22 cellular contexts compared by ENCODE assay signal in genomic region chr17:82588266-82589175, GRCh38. TPM values are rescaled to one million over a fixed set of nuclear protein-coding genes. Genes with fewer than 3 reads are reported as not detected.
DNase-seq lines count a peak whose midpoint lies in the region; ATAC-seq and TF ChIP-seq lines count a peak whose summit lies in the region.
"Had no signal": no experiment of that assay in that cellular context is flagged by ENCODE, and none has a peak within 500 bp of the region (broad histone marks: within the 10 kb centered on the region; RNA-seq: fewer than 3 reads in every experiment).

No MANE protein-coding gene starts in this region.

- no peaks in the 10 kb centered on the region for H3K9me3 Mint-ChIP-seq in CD4-positive, alpha-beta T cell
- no peaks in the 10 kb centered on the region for H3K9me3 Mint-ChIP-seq in dendritic cell treated with granulocyte-macrophage colony-stimulating factor and Interleukin-4, amounts not matched to agents 40 ng/mL and 50 ng/mL, for 4 days
- H3K9me3 Mint-ChIP-seq: activated naive CD4-positive, alpha-beta T cell treated with anti-CD3 and anti-CD28 coated beads, Interleukin-2, amount 50 U/mL, for 24 hours; stimulated activated naive CD8-positive, alpha-beta T cell treated with anti-CD3 and anti-CD28 coated beads, Interleukin-15, amount 100 ng/mL, for 72 hours had no signal

- H3K4me3 ChIP-seq in rectal smooth muscle tissue (ENCODE audit: low read length) (no peak overlapping the region), WERI-Rb-1 (ENCODE audit: low read depth, low read length) (no peak overlapping the region)
- H3K4me3 ChIP-seq: upper lobe of right lung had no signal

- peak overlapping the region; percentile 61 for H3K27ac Mint-ChIP-seq in CD4-positive, alpha-beta T cell
- H3K27ac Mint-ChIP-seq in dendritic cell treated with granulocyte-macrophage colony-stimulating factor and Interleukin-4, amounts not matched to agents 40 ng/mL and 50 ng/mL, for 4 days = peak overlapping the region; percentile 52

- no peaks in the 10 kb centered on the region for H3K9me3 ChIP-seq in CD4-positive, alpha-beta T cell (ENCODE audit: control insufficient read depth, low read length)
- no peaks in the 10 kb centered on the region for H3K9me3 ChIP-seq in WERI-Rb-1 (ENCODE audit: severe bottlenecking)
- H3K9me3 ChIP-seq: upper lobe of right lung had no signal

- POLR2A ChIA-PET in CD4-positive, alpha-beta T cell (lab: Charles Lee) = no interaction called here
- POLR2A ChIA-PET in RWPE1 (lab: Yijun Ruan, JAX; ENCODE audit: low non-redundant PET) = interaction anchor here (0.6 kb wide), 1 partner anchor 152 kb away, joined by 6 read pairs; no protein-coding TSS in a partner anchor

- TF ChIP-seq CTCF in CD4-positive, alpha-beta T cell (IDR thresholded peaks at IDR 0.05) = no peak
- TF ChIP-seq CTCF in RWPE1 (conservative IDR thresholded peaks at IDR 0.05; ENCODE audit: low read depth) = no peak
- no peak for TF ChIP-seq CTCF in WERI-Rb-1 (IDR thresholded peaks at IDR 0.05; ENCODE audit: low read depth, low read length)

- H3K9ac ChIP-seq in rectal smooth muscle tissue (ENCODE audit: low read length) = no peak overlapping the region

- no peak for TF ChIP-seq POLR2A in GM18505 (IDR thresholded peaks at IDR 0.05; ENCODE audit: borderline replicate concordance, extremely low read depth, insufficient read depth, insufficient read length)

- no peak for ATAC-seq in CD4-positive, alpha-beta T cell (ENCODE audit: poor library complexity)
- ATAC-seq in GM21786 (IDR thresholded peaks at IDR 0.05; ENCODE audit: unreplicated experiment) (no peak), GM18505 (IDR thresholded peaks at IDR 0.05; ENCODE audit: unreplicated experiment) (no peak)
- ATAC-seq: stimulated activated naive CD8-positive, alpha-beta T cell treated with anti-CD3 and anti-CD28 coated beads, Interleukin-15, amount 100 ng/mL, for 72 hours; upper lobe of right lung had no signal

- H3K27me3 Mint-ChIP-seq in CD4-positive, alpha-beta T cell = no peaks in the 10 kb centered on the region
- no peaks in the 10 kb centered on the region for H3K27me3 Mint-ChIP-seq in dendritic cell treated with granulocyte-macrophage colony-stimulating factor and Interleukin-4, amounts not matched to agents 40 ng/mL and 50 ng/mL, for 4 days
- H3K27me3 Mint-ChIP-seq: activated naive CD4-positive, alpha-beta T cell treated with anti-CD3 and anti-CD28 coated beads, Interleukin-2, amount 50 U/mL, for 24 hours; stimulated activated naive CD8-positive, alpha-beta T cell treated with anti-CD3 and anti-CD28 coated beads, Interleukin-15, amount 100 ng/mL, for 72 hours had no signal

- H3K36me3 ChIP-seq in rectal smooth muscle tissue (ENCODE audit: control insufficient read depth, insufficient read depth, low read length) = peaks cover 21% of the 10 kb centered on the region
- H3K36me3 ChIP-seq in WERI-Rb-1 = peaks cover 73% of the 10 kb centered on the region

- H3K4me3 Mint-ChIP-seq in CD4-positive, alpha-beta T cell = no peak overlapping the region
- H3K4me3 Mint-ChIP-seq in dendritic cell treated with granulocyte-macrophage colony-stimulating factor and Interleukin-4, amounts not matched to agents 40 ng/mL and 50 ng/mL, for 4 days = no peak overlapping the region
- H3K4me3 Mint-ChIP-seq: activated naive CD4-positive, alpha-beta T cell treated with anti-CD3 and anti-CD28 coated beads, Interleukin-2, amount 50 U/mL, for 24 hours; stimulated activated naive CD8-positive, alpha-beta T cell treated with anti-CD3 and anti-CD28 coated beads, Interleukin-15, amount 100 ng/mL, for 72 hours had no signal

- no peaks in the 10 kb centered on the region for H3K27me3 ChIP-seq in CD4-positive, alpha-beta T cell (ENCODE audit: control insufficient read depth, insufficient read depth, low read length)
- H3K27me3 ChIP-seq in rectal smooth muscle tissue (ENCODE audit: control insufficient read depth, insufficient read depth, low read length) = no peaks in the 10 kb centered on the region
- no peaks in the 10 kb centered on the region for H3K27me3 ChIP-seq in WERI-Rb-1 (ENCODE audit: insufficient read depth, low read depth, severe bottlenecking)
- H3K27me3 ChIP-seq: upper lobe of right lung had no signal

- DNase-seq in CD4-positive, alpha-beta T cell = no peak
- DNase-seq in RWPE1 (ENCODE audit: low spot score) (no peak), WERI-Rb-1 (no peak)
- DNase-seq: activated CD4-positive, alpha-beta T cell treated with anti-CD3 and anti-CD28 coated beads for 48 hours; activated T-cell treated with anti-CD3 and anti-CD28 coated beads for 4 hours; AML-193; Calu3; MM.1S; NCI-H1436 treated with DMSO at 0.1 percent for 48 hours; NCI-H2171; NCI-H526; small intestine; stimulated activated CD4-positive, alpha-beta T cell treated with anti-CD3 and anti-CD28 coated beads, Interleukin-2, amount 100 ng/mL, for 48 hours; stimulated activated naive CD8-positive, alpha-beta T cell treated with anti-CD3 and anti-CD28 coated beads, Interleukin-15, amount 100 ng/mL, for 72 hours; SW 1271; upper lobe of right lung had no signal

- intact Hi-C loops in CD4-positive, alpha-beta T cell (cut with DNase I, micrococcal nuclease) = no loop called here
- intact Hi-C loops in dendritic cell treated with granulocyte-macrophage colony-stimulating factor and Interleukin-4, amounts not matched to agents 40 ng/mL and 50 ng/mL, for 4 days (cut with micrococcal nuclease) = no loop called here

- CTCF ChIA-PET in CD4-positive, alpha-beta T cell (lab: Charles Lee) = no interaction called here
- CTCF ChIA-PET in RWPE1 (lab: Yijun Ruan, JAX) = no interaction called here

- no peak overlapping the region for H3K27ac ChIP-seq in CD4-positive, alpha-beta T cell (ENCODE audit: low read depth, low read length)
- peak overlapping the region; percentile 49 for H3K27ac ChIP-seq in RWPE1
- H3K27ac ChIP-seq in rectal smooth muscle tissue (ENCODE audit: low read depth, low read length) = peak overlapping the region; percentile 57
- no peak overlapping the region for H3K27ac ChIP-seq in WERI-Rb-1
- H3K27ac ChIP-seq: HL-60, upper lobe of right lung had no signal

- H3K4me1 ChIP-seq in rectal smooth muscle tissue (ENCODE audit: control insufficient read depth, insufficient read depth, low read length) = peaks cover 19% of the 10 kb centered on the region

- H3K4me1 Mint-ChIP-seq in CD4-positive, alpha-beta T cell (ENCODE audit: low read depth) = peaks cover 32% of the 10 kb centered on the region
- peaks cover 36% of the 10 kb centered on the region for H3K4me1 Mint-ChIP-seq in dendritic cell treated with granulocyte-macrophage colony-stimulating factor and Interleukin-4, amounts not matched to agents 40 ng/mL and 50 ng/mL, for 4 days (ENCODE audit: low read depth)

- H3K36me3 Mint-ChIP-seq in CD4-positive, alpha-beta T cell (ENCODE audit: low read depth) = peaks cover 30% of the 10 kb centered on the region
- peaks cover 59% of the 10 kb centered on the region for H3K36me3 Mint-ChIP-seq in dendritic cell treated with granulocyte-macrophage colony-stimulating factor and Interleukin-4, amounts not matched to agents 40 ng/mL and 50 ng/mL, for 4 days (ENCODE audit: low read depth)

RNA-seq across cellular contexts. Expression of gene WDR45B, which starts 59.7 kb away (rescaled TPM):
- total RNA-seq in CD4-positive, alpha-beta T cell = 10 to 100 TPM; 49.8 to 54.3 TPM

Comparison
In these comparisons a context has a peak if more than half of its experiments do, and no peak if none do; other contexts are left out.
1. H3K27ac ChIP-seq: peak in RWPE1 (single experiment) and rectal smooth muscle tissue (single experiment); none in CD4-positive, alpha-beta T cell (single experiment) and WERI-Rb-1 (single experiment).